In genomic region chr12:106840217-106840616, GRCh38 we compare ENCODE assay signal across 9 cellular contexts.
DNase-seq lines count a peak whose midpoint lies in the region; ATAC-seq, FAIRE-seq and TF ChIP-seq lines count a peak whose summit lies in the region.
"Had no signal": no experiment of that assay in that cellular context is flagged by ENCODE, and none has a peak within 500 bp of the region (broad histone marks: within the 10 kb centered on the region; RNA-seq: fewer than 3 reads in every experiment).

No MANE protein-coding gene starts in this region.

- POLR2A ChIA-PET in HepG2 (lab: Yijun Ruan, JAX) = no interaction called here

- H3K27ac ChIP-seq in ascending aorta = peak overlapping the region; percentile 22 to 27
- H3K27ac ChIP-seq in HepG2 (ENCODE audit: extremely low read length, insufficient read depth, low read length) = peak overlapping the region; percentile 25
- H3K27ac ChIP-seq in tibial artery = no peak overlapping the region

- no peak overlapping the region for H2AFZ ChIP-seq in HepG2 (ENCODE audit: low read length)

- H3K36me3 ChIP-seq in ascending aorta = peaks cover 7 to 8% of the 10 kb centered on the region in 2 donors
- H3K36me3 ChIP-seq in HepG2 (replicated peaks in 1 of 2; ENCODE audit: control insufficient read depth in 1 of 2, insufficient read depth in 2 of 2, low read length in 2 of 2) = peaks cover 2 to 13% of the 10 kb centered on the region in 2 experiments; a peak in 4 of 5 replicates
- peaks cover 4 to 10% (median 8%) of the 10 kb centered on the region in 3 donors for H3K36me3 ChIP-seq in tibial artery

- H3K4me2 ChIP-seq in HepG2 (ENCODE audit: low read depth, low read length) = no peak overlapping the region

- CTCF ChIA-PET in HepG2 (lab: Yijun Ruan, JAX; ENCODE audit: low intra/inter-chr PET ratio, low total read pairs) = no interaction called here

- no peaks in the 10 kb centered on the region for H3K9me3 ChIP-seq in ascending aorta
- no peaks in the 10 kb centered on the region for H3K9me3 ChIP-seq in HepG2 (ENCODE audit: low read length)
- no peaks in the 10 kb centered on the region for H3K9me3 ChIP-seq in tibial artery

- H3K36me3 Mint-ChIP-seq in activated T-cell treated with anti-CD3 and anti-CD28 coated beads, Interleukin-2, amount 50 U/mL, for 72 hours (ENCODE audit: insufficient read depth in 2 of 2) = peaks cover 0 to 2% of the 10 kb centered on the region in 2 donors
- H3K36me3 Mint-ChIP-seq: natural killer cell had no signal

- DNase-seq in AG09309 (ENCODE audit: low read depth) = peak; percentile 11
- DNase-seq in KBM-7 = peak; percentile 36
- DNase-seq in ascending aorta (ENCODE audit: low spot score in 2 of 2) = no peak
- DNase-seq in HepG2 (ENCODE audit: low spot score) = peak; percentile 65
- DNase-seq in tibial artery = no peak
- no peak for DNase-seq in frontal cortex (ENCODE audit: low spot score in 2 of 2)
- DNase-seq in activated T-cell treated with anti-CD3 and anti-CD28 coated beads, Interleukin-2, amount 50 U/mL, for 72 hours = no peak
- DNase-seq: natural killer cell had no signal

- no peak overlapping the region for H3K27ac Mint-ChIP-seq in activated T-cell treated with anti-CD3 and anti-CD28 coated beads, Interleukin-2, amount 50 U/mL, for 72 hours
- H3K27ac Mint-ChIP-seq: natural killer cell had no signal

- H3K27me3 ChIP-seq in ascending aorta (no peaks in the 10 kb centered on the region), HepG2 (ENCODE audit: control insufficient read depth in 1 of 2, insufficient read depth in 2 of 2, low read length in 2 of 2) (no peaks in the 10 kb centered on the region), tibial artery (no peaks in the 10 kb centered on the region)

- TF ChIP-seq CTCF in AG09309 (IDR thresholded peaks at IDR 0.05; ENCODE audit: control insufficient read depth, insufficient read depth, low read depth, low read length, missing control alignments) = no peak
- no peak for TF ChIP-seq CTCF in ascending aorta (IDR thresholded peaks at IDR 0.05)
- no peak for TF ChIP-seq CTCF in HepG2 (CRISPR knock-in tag; IDR thresholded peaks at IDR 0.05)
- TF ChIP-seq CTCF in tibial artery (IDR thresholded peaks at IDR 0.05) = no peak

- no TSS peak for BruUV-seq in HepG2 (replicated peaks; lab: Mats Ljungman, UMichigan)

- H3K4me1 ChIP-seq in ascending aorta = peaks cover 0 to 3% of the 10 kb centered on the region in 2 donors
- H3K4me1 ChIP-seq in HepG2 (ENCODE audit: insufficient read depth, low read length) = peaks cover 26% of the 10 kb centered on the region
- peaks cover 0 to 32% (median 9%) of the 10 kb centered on the region in 4 donors for H3K4me1 ChIP-seq in tibial artery

- no peaks in the 10 kb centered on the region for H3K27me3 Mint-ChIP-seq in activated T-cell treated with anti-CD3 and anti-CD28 coated beads, Interleukin-2, amount 50 U/mL, for 72 hours (ENCODE audit: low read depth)

- H3K4me3 Mint-ChIP-seq in activated T-cell treated with anti-CD3 and anti-CD28 coated beads, Interleukin-2, amount 50 U/mL, for 72 hours = no peak overlapping the region
- H3K4me3 Mint-ChIP-seq: natural killer cell had no signal

- H3K4me1 Mint-ChIP-seq in activated T-cell treated with anti-CD3 and anti-CD28 coated beads, Interleukin-2, amount 50 U/mL, for 72 hours (ENCODE audit: low read depth) = peaks cover 9% of the 10 kb centered on the region

- WGBS in HepG2 (ENCODE audit: low lambda C conversion rate) = 79% methylated on average over 2 of the region's 2 CpGs

- H3K4me3 ChIP-seq in AG09309 (ENCODE audit: control insufficient read depth, low read depth, low read length) (no peak overlapping the region), ascending aorta (no peak overlapping the region), HepG2 (replicated peaks in 1 of 3; ENCODE audit: insufficient read depth in 1 of 3, low read depth in 2 of 3, low read length in 3 of 3) (no peak overlapping the region), tibial artery (no peak overlapping the region)

- no peaks in the 10 kb centered on the region for H3K9me3 Mint-ChIP-seq in activated T-cell treated with anti-CD3 and anti-CD28 coated beads, Interleukin-2, amount 50 U/mL, for 72 hours
- H3K9me3 Mint-ChIP-seq: natural killer cell had no signal

- TF ChIP-seq EP300 in HepG2 (IDR thresholded peaks at IDR 0.05; ENCODE audit: low read depth in 2 of 2, low read length in 2 of 2) (no peak), HepG2 (CRISPR knock-in tag; IDR thresholded peaks at IDR 0.05; ENCODE audit: borderline replicate concordance) (no peak)

- TF ChIP-seq RAD21 in HepG2 (CRISPR knock-in tag; IDR thresholded peaks at IDR 0.05) = no peak

- TF ChIP-seq POLR2A in HepG2 (IDR thresholded peaks at IDR 0.05; ENCODE audit: insufficient read depth in 1 of 2, low read depth in 2 of 2, low read length in 2 of 2) (no peak), GM18505 (IDR thresholded peaks at IDR 0.05; ENCODE audit: borderline replicate concordance, extremely low read depth, insufficient read depth, insufficient read length) (no peak)

- intact Hi-C loops in ascending aorta (cut with DNase I) = loop anchor here (2.0 to 5.0 kb wide), 2 partner anchors 73 to 453 kb away; no protein-coding TSS in a partner anchor
- intact Hi-C loops in HepG2 (cut with micrococcal nuclease; ENCODE audit: unreplicated experiment) = loop anchor here (2.0 to 10.0 kb wide), 2 partner anchors 81 to 485 kb away; partner anchors contain the start of gene POLR3B
- intact Hi-C loops in tibial artery (cut with DNase I; ENCODE audit: low total_unique reads) = loop anchor here (2.0 kb wide), 1 partner anchor 453 kb away; no protein-coding TSS in a partner anchor

- H3K79me2 ChIP-seq in HepG2 (ENCODE audit: insufficient read depth, low read length) = no peaks in the 10 kb centered on the region

- no peaks in the 10 kb centered on the region for H4K20me1 ChIP-seq in HepG2 (ENCODE audit: insufficient read depth, low read length)

- no peak overlapping the region for H3K9ac ChIP-seq in HepG2 (ENCODE audit: insufficient read depth, low read depth, low read length)

- FAIRE-seq in HepG2 (lab: Jason Lieb, UNC) (no peak), frontal cortex (lab: Jason Lieb, UNC) (no peak)

- in situ Hi-C loops in KBM-7 (cut with MboI; ENCODE audit: low pct_unique_long_range_greater_than_20kb, low sequenced_read_pairs) = no loop called here
- in situ Hi-C loops in HepG2 (cut with HindIII; ENCODE audit: extremely low pct_ligation_motif_present, low pct_unique_long_range_greater_than_20kb) = loop anchor here (10.0 kb wide), 1 partner anchor 455 kb away; no protein-coding TSS in a partner anchor

- ATAC-seq in HepG2 (peak; percentile 89), GM18505 (IDR thresholded peaks at IDR 0.05; ENCODE audit: unreplicated experiment) (no peak)
- ATAC-seq in activated T-cell treated with anti-CD3 and anti-CD28 coated beads, Interleukin-2, amount 50 U/mL, for 72 hours (replicated peaks in 1 of 2) = no peak
- ATAC-seq: natural killer cell had no signal

TF ChIP-seq in HepG2, 621 proteins besides CTCF, POLR2A, EP300 and RAD21 (continues in another document):
- TF ChIP-seq HES4 (CRISPR knock-in tag; IDR thresholded peaks at IDR 0.05; ENCODE audit: borderline replicate concordance) (no peak), ZUFSP (CRISPR knock-in tag; IDR thresholded peaks at IDR 0.05; ENCODE audit: borderline replicate concordance) (no peak), TEAD3 (CRISPR knock-in tag; optimal IDR thresholded peaks at IDR 0.05; ENCODE audit: borderline replicate concordance) (peak; percentile 49), CBX2 (IDR thresholded peaks at IDR 0.05; ENCODE audit: low read depth, low read length) (no peak), CBX2 (CRISPR knock-in tag; IDR thresholded peaks at IDR 0.05; ENCODE audit: low read depth) (no peak), ASH2L (IDR thresholded peaks at IDR 0.05; ENCODE audit: insufficient read length, low read depth, low read length) (no peak), ZNF770 (CRISPR knock-in tag; IDR thresholded peaks at IDR 0.05) (no peak)

Comparison
In these comparisons a context has a peak if more than half of its experiments do, and no peak if none do; other contexts are left out.
1. DNase-seq: peak in AG09309 (single experiment), KBM-7 (single experiment) and HepG2 (single experiment); none in ascending aorta (0 of 2), tibial artery (0 of 2), frontal cortex (0 of 2) and activated T-cell treated with anti-CD3 and anti-CD28 coated beads, Interleukin-2, amount 50 U/mL, for 72 hours (0 of 2).
2. H3K27ac ChIP-seq: peak in ascending aorta (2 of 2) and HepG2 (single experiment); none in tibial artery (0 of 2).